In genomic region chr4:26344901-26345300, GRCh38 we compare ENCODE assay signal across 1 cellular context.
TF ChIP-seq lines count a peak whose summit lies in the region.

No MANE protein-coding gene starts in this region.

TF ChIP-seq in GM23338, 12 proteins besides CTCF, POLR2A, EP300 and RAD21 (continued from another document):
- no peak for TF ChIP-seq ETS1 (IDR thresholded peaks at IDR 0.05)
- TF ChIP-seq JUNB (IDR thresholded peaks at IDR 0.05; ENCODE audit: unreplicated experiment): no peak
- no peak for TF ChIP-seq ZNF114 (CRISPR knock-in tag; IDR thresholded peaks at IDR 0.05)
- TF ChIP-seq REST (IDR thresholded peaks at IDR 0.05; ENCODE audit: unreplicated experiment): no peak
- no peak for TF ChIP-seq STAT1 (IDR thresholded peaks at IDR 0.05; ENCODE audit: unreplicated experiment)
- TF ChIP-seq ZNF462 (CRISPR knock-in tag; IDR thresholded peaks at IDR 0.05): no peak
- no peak for TF ChIP-seq EZH2 (IDR thresholded peaks at IDR 0.05; ENCODE audit: low read depth, unreplicated experiment)
- no peak for TF ChIP-seq CREB1 (CRISPR knock-in tag; IDR thresholded peaks at IDR 0.05; ENCODE audit: low read depth)
- TF ChIP-seq EZH2phosphoT487 (IDR thresholded peaks at IDR 0.05; ENCODE audit: unreplicated experiment): no peak
- TF ChIP-seq NANOG (IDR thresholded peaks at IDR 0.05; ENCODE audit: borderline replicate concordance): no peak
- TF ChIP-seq ZNF331 (CRISPR knock-in tag; IDR thresholded peaks at IDR 0.05; ENCODE audit: low read depth): no peak
